ENCODE assay signal across 19 cellular contexts in genomic region chr13:112815871-112816270, GRCh38.
DNase-seq lines count a peak whose midpoint lies in the region; ATAC-seq and FAIRE-seq lines count a peak whose summit lies in the region.
"Had no signal": no experiment of that assay in that cellular context is flagged by ENCODE, and none has a peak within 500 bp of the region (broad histone marks: within the 10 kb centered on the region; RNA-seq: fewer than 3 reads in every experiment).

No MANE protein-coding gene starts in this region.

- peaks cover 6% of the 10 kb centered on the region for H3K79me1 ChIP-seq in neuronal stem cell (ENCODE audit: low read depth, low read length)

- no peak overlapping the region for H3K4me3 ChIP-seq in neuronal stem cell (ENCODE audit: low read length in 2 of 2)
- H3K4me3 ChIP-seq: A549, GM23338 had no signal

- peaks cover 47% of the 10 kb centered on the region for H3K36me3 Mint-ChIP-seq in stimulated activated effector memory CD8-positive, alpha-beta T cell treated with anti-CD3 and anti-CD28 coated beads, Interleukin-12 subunit alpha, Interleukin-12 subunit beta, amount 100 ng/mL, for 72 hours
- peaks cover 50% of the 10 kb centered on the region for H3K36me3 Mint-ChIP-seq in activated T-cell treated with anti-CD3 and anti-CD28 coated beads, Interleukin-2, amount 50 U/mL, for 4 hours (ENCODE audit: insufficient read depth)

- no peak overlapping the region for H3K4ac ChIP-seq in neuronal stem cell (ENCODE audit: low read length)

- H2BK120ac ChIP-seq in neuronal stem cell (ENCODE audit: low read depth, low read length): no peak overlapping the region

- no peak overlapping the region for H3K14ac ChIP-seq in neuronal stem cell (ENCODE audit: low read length)

- no peaks in the 10 kb centered on the region for H3K9me3 Mint-ChIP-seq in stimulated activated effector memory CD8-positive, alpha-beta T cell treated with anti-CD3 and anti-CD28 coated beads, Interleukin-12 subunit alpha, Interleukin-12 subunit beta, amount 100 ng/mL, for 72 hours
- H3K9me3 Mint-ChIP-seq in activated T-cell treated with anti-CD3 and anti-CD28 coated beads, Interleukin-2, amount 50 U/mL, for 4 hours: no peaks in the 10 kb centered on the region
- H3K9me3 Mint-ChIP-seq: CD8-positive, alpha-beta T cell had no signal

- no peak overlapping the region for H3K18ac ChIP-seq in neuronal stem cell (ENCODE audit: low read length)

- no peak overlapping the region for H2BK15ac ChIP-seq in neuronal stem cell (ENCODE audit: low read length)

- ATAC-seq in stimulated activated effector memory CD8-positive, alpha-beta T cell treated with anti-CD3 and anti-CD28 coated beads, Interleukin-12 subunit alpha, Interleukin-12 subunit beta, amount 100 ng/mL, for 72 hours: no peak
- no peak for ATAC-seq in GM21737 (IDR thresholded peaks at IDR 0.05; ENCODE audit: unreplicated experiment)
- no peak for ATAC-seq in activated T-cell treated with anti-CD3 and anti-CD28 coated beads, Interleukin-2, amount 50 U/mL, for 4 hours
- ATAC-seq: A549; CD8-positive, alpha-beta T cell; GM23338 had no signal

- H3K27me3 Mint-ChIP-seq in activated T-cell treated with anti-CD3 and anti-CD28 coated beads, Interleukin-2, amount 50 U/mL, for 4 hours (ENCODE audit: low read depth): no peaks in the 10 kb centered on the region

- H3K4me2 ChIP-seq in neuronal stem cell (ENCODE audit: insufficient read depth, low read length, poor library complexity, severe bottlenecking): no peak overlapping the region
- H3K4me2 ChIP-seq: A549, GM23338 had no signal

- H3K4me1 ChIP-seq in neuronal stem cell (ENCODE audit: control insufficient read depth in 2 of 2, insufficient read depth in 1 of 2, low read depth in 1 of 2, low read length in 2 of 2): no peaks in the 10 kb centered on the region
- H3K4me1 ChIP-seq: A549 had no signal

- peak; percentile 13 for DNase-seq in epidermal melanocyte (ENCODE audit: insufficient read length, low spot score)
- no peak for DNase-seq in neuronal stem cell (ENCODE audit: low spot score)
- no peak for DNase-seq in stimulated activated effector memory CD8-positive, alpha-beta T cell treated with anti-CD3 and anti-CD28 coated beads, Interleukin-12 subunit alpha, Interleukin-12 subunit beta, amount 100 ng/mL, for 72 hours (ENCODE audit: low spot score in 2 of 2)
- DNase-seq in urothelium cell line (ENCODE audit: low spot score): no peak
- no peak for DNase-seq in effector CD8-positive, alpha-beta T cell (lab: John Stamatoyannopoulos, UW)
- no peak for DNase-seq in activated T-cell treated with anti-CD3 and anti-CD28 coated beads, Interleukin-2, amount 50 U/mL, for 4 hours
- DNase-seq: CD8-positive, alpha-beta T cell; COR-L47; DMS153; DMS79 treated with DMSO at 0.1 percent for 48 hours; EL; H7 had no signal

- FAIRE-seq in urothelium cell line (lab: Jason Lieb, UNC): peak; percentile 86
- FAIRE-seq: A549, D721Med, G401.6, GM12891 had no signal

- no peaks in the 10 kb centered on the region for H3K4me1 Mint-ChIP-seq in stimulated activated effector memory CD8-positive, alpha-beta T cell treated with anti-CD3 and anti-CD28 coated beads, Interleukin-12 subunit alpha, Interleukin-12 subunit beta, amount 100 ng/mL, for 72 hours
- no peaks in the 10 kb centered on the region for H3K4me1 Mint-ChIP-seq in activated T-cell treated with anti-CD3 and anti-CD28 coated beads, Interleukin-2, amount 50 U/mL, for 4 hours (ENCODE audit: low read depth)
- H3K4me1 Mint-ChIP-seq: CD14-positive monocyte, GM23338 had no signal

- no peak overlapping the region for H2BK12ac ChIP-seq in neuronal stem cell (ENCODE audit: low read length)

- no peak overlapping the region for H3K27ac ChIP-seq in neuronal stem cell (replicated peaks; ENCODE audit: low read length)
- H3K27ac ChIP-seq: A549 had no signal

- peak overlapping the region; percentile 4 for H3K27ac Mint-ChIP-seq in stimulated activated effector memory CD8-positive, alpha-beta T cell treated with anti-CD3 and anti-CD28 coated beads, Interleukin-12 subunit alpha, Interleukin-12 subunit beta, amount 100 ng/mL, for 72 hours
- H3K27ac Mint-ChIP-seq: CD8-positive, alpha-beta T cell; GM23338 had no signal

- no peak overlapping the region for H2AFZ ChIP-seq in neuronal stem cell (ENCODE audit: low read length)
- H2AFZ ChIP-seq: GM23338 had no signal

- WGBS in neuronal stem cell (ENCODE audit: extremely low coverage in 2 of 2, insufficient read length in 2 of 2, insufficient replicate concordance in 1 of 2), 2 donors: no CpG with 5 or more reads among the region's 13 CpGs

- H3K4me3 Mint-ChIP-seq in stimulated activated effector memory CD8-positive, alpha-beta T cell treated with anti-CD3 and anti-CD28 coated beads, Interleukin-12 subunit alpha, Interleukin-12 subunit beta, amount 100 ng/mL, for 72 hours: no peak overlapping the region
- no peak overlapping the region for H3K4me3 Mint-ChIP-seq in activated T-cell treated with anti-CD3 and anti-CD28 coated beads, Interleukin-2, amount 50 U/mL, for 4 hours
- H3K4me3 Mint-ChIP-seq: CD14-positive monocyte; CD8-positive, alpha-beta T cell; GM23338 had no signal

- H3K9ac ChIP-seq in neuronal stem cell (ENCODE audit: low read depth, low read length, poor library complexity): peak overlapping the region; percentile 10

- H3K36me3 ChIP-seq in neuronal stem cell (replicated peaks in 1 of 2; ENCODE audit: control insufficient read depth in 2 of 2, insufficient read depth in 2 of 2, low read length in 2 of 2): peaks cover 55 to 60% of the 10 kb centered on the region in 2 donors

- H4K91ac ChIP-seq in neuronal stem cell (ENCODE audit: low read depth, low read length, poor library complexity): no peak overlapping the region

- H2AK5ac ChIP-seq in neuronal stem cell (ENCODE audit: low read depth, low read length): no peak overlapping the region

- no peak overlapping the region for H3K23ac ChIP-seq in neuronal stem cell (ENCODE audit: low read depth, low read length, poor library complexity)

- no peak overlapping the region for H4K8ac ChIP-seq in neuronal stem cell (ENCODE audit: low read depth, low read length)

- H3K9me3 ChIP-seq in neuronal stem cell (replicated peaks in 1 of 2; ENCODE audit: control insufficient read depth in 2 of 2, insufficient read depth in 1 of 2, low read depth in 1 of 2, low read length in 2 of 2): peaks cover 19 to 22% of the 10 kb centered on the region in 2 donors
- H3K9me3 ChIP-seq: A549 had no signal

- no peak overlapping the region for H2BK5ac ChIP-seq in neuronal stem cell (ENCODE audit: low read length)

- H3K27me3 ChIP-seq in neuronal stem cell (ENCODE audit: control insufficient read depth in 3 of 3, insufficient read depth in 3 of 3, low read depth in 1 of 3, low read length in 3 of 3): no peaks in the 10 kb centered on the region
